ENCODE assay signal across 15 cellular contexts in the genomic region with DNA sequence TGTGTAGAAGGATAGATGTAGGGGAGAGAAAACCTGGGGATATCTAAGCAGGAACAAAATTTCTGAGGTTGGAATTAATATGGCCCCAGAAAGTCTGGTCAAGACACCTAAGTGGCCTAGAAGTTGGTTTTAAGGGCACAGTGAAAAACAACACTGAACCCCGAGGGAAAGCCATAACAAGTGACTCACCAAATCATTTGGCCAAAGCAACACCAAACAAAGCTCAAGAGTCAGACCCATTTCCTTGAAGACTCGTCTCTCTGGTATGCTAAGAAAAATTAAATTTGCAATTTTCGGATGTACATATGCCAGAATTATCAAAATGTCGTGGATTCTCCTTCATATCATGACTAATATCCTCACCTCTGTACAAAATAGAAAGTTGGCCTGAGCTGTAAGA.
DNase-seq lines count a peak whose midpoint lies in the region; ATAC-seq, FAIRE-seq and TF ChIP-seq lines count a peak whose summit lies in the region.
"Had no signal": no experiment of that assay in that cellular context is flagged by ENCODE, and none has a peak within 500 bp of the region (broad histone marks: within the 10 kb centered on the region; RNA-seq: fewer than 3 reads in every experiment).

No MANE protein-coding gene starts in this region.

- TF ChIP-seq POLR2A in GM12892 (IDR thresholded peaks at IDR 0.05; ENCODE audit: low read depth, low read length) (no peak), NB4 (IDR thresholded peaks at IDR 0.05; ENCODE audit: extremely low read depth, insufficient read length) (no peak), GM12878 (IDR thresholded peaks at IDR 0.05; ENCODE audit: low read depth, low read length) (no peak), sigmoid colon (IDR thresholded peaks at IDR 0.05) (no peak)

- H3K36me3 ChIP-seq in GM12878 (ENCODE audit: control insufficient read depth in 2 of 2, insufficient read depth in 2 of 2, low read length in 1 of 2) (no peaks in the 10 kb centered on the region), sigmoid colon (no peaks in the 10 kb centered on the region), OCI-LY7 (ENCODE audit: insufficient read depth, low read length) (no peaks in the 10 kb centered on the region)
- H3K36me3 ChIP-seq: brain microvascular endothelial cell, left lung, MG63, right lobe of liver, WERI-Rb-1 had no signal

- H4K20me1 ChIP-seq in GM12878 (ENCODE audit: control insufficient read depth, insufficient read depth): no peaks in the 10 kb centered on the region
- no peaks in the 10 kb centered on the region for H4K20me1 ChIP-seq in OCI-LY7 (ENCODE audit: insufficient read depth, low read length)

- WGBS in GM12878 (ENCODE audit: insufficient coverage, insufficient replicate concordance, low lambda C conversion rate, missing lambda C conversion rate): 54% methylated on average over 4 of the region's 4 CpGs
- 78 to 83% methylated on average over 4 of the region's 4 CpGs for WGBS in sigmoid colon, 2 donors

- no peak for TF ChIP-seq RAD21 in GM12878 (IDR thresholded peaks at IDR 0.05; ENCODE audit: insufficient read depth, low read depth, low read length)

- POLR2A ChIA-PET in GM12878 (lab: Charles Lee) (interaction anchor here (0.6 to 2.8 kb wide), 7 partner anchors 12 to 1084 kb away, joined by 4 to 8 read pairs (median 4); no protein-coding TSS in a partner anchor), OCI-LY7 (lab: Charles Lee) (interaction anchor here (0.5 to 1.1 kb wide), 3 partner anchors 220 to 328 kb away, joined by 3 to 4 read pairs (median 3); no protein-coding TSS in a partner anchor)

- no peak overlapping the region for H3K4me2 ChIP-seq in GM12878 (ENCODE audit: control insufficient read depth, insufficient read depth)
- no peak overlapping the region for H3K4me2 ChIP-seq in OCI-LY7 (ENCODE audit: low read length)

- H3K9me3 ChIP-seq in GM12878 (replicated peaks; ENCODE audit: control insufficient read depth, insufficient read depth, low read length) (peaks cover 7% of the 10 kb centered on the region; the same call in 2 of the 3 replicates), sigmoid colon (no peaks in the 10 kb centered on the region), OCI-LY7 (ENCODE audit: low read length) (no peaks in the 10 kb centered on the region)
- H3K9me3 ChIP-seq: left lung, right lobe of liver had no signal

- H3K36me3 Mint-ChIP-seq in nephron progenitor cell (ENCODE audit: low read depth): no peaks in the 10 kb centered on the region
- H3K36me3 Mint-ChIP-seq: CD4-positive, alpha-beta memory T cell had no signal

- DNase-seq in GM12892 (ENCODE audit: insufficient read length): no peak
- peak; percentile 50 for DNase-seq in NB4 (ENCODE audit: low read depth)
- no peak for DNase-seq in GM12878 (ENCODE audit: low read depth, low spot score)
- DNase-seq in sigmoid colon: no peak
- DNase-seq in OCI-LY7 (ENCODE audit: low spot score): no peak
- DNase-seq in nephron progenitor cell: no peak
- DNase-seq: brain microvascular endothelial cell, left lung, MG63, right lobe of liver, WERI-Rb-1 had no signal

- no peaks in the 10 kb centered on the region for H3K79me2 ChIP-seq in GM12878 (ENCODE audit: control insufficient read depth, insufficient read depth, low read length)
- H3K79me2 ChIP-seq in OCI-LY7 (ENCODE audit: insufficient read depth, low read depth, low read length): no peaks in the 10 kb centered on the region

- BruUV-seq in GM12878 (replicated peaks; lab: Mats Ljungman, UMichigan) (no TSS peak), OCI-LY7 (replicated peaks; lab: Mats Ljungman, UMichigan) (no TSS peak)

- intact Hi-C loops in GM12878 (cut with micrococcal nuclease; ENCODE audit: unreplicated experiment): no loop called here
- intact Hi-C loops in sigmoid colon (cut with DNase I): no loop called here
- intact Hi-C loops in OCI-LY7 (cut with micrococcal nuclease; ENCODE audit: unreplicated experiment): no loop called here

- in situ Hi-C loops in GM12878 (cut with MboI): no loop called here

- TF ChIP-seq EP300 in GM12878 (IDR thresholded peaks at IDR 0.05; ENCODE audit: borderline replicate concordance in 1 of 2, control insufficient read depth in 1 of 2, low read depth in 2 of 2, low read length in 2 of 2): no peak
- no peak for TF ChIP-seq EP300 in sigmoid colon (IDR thresholded peaks at IDR 0.05)

- peaks cover 21% of the 10 kb centered on the region for H3K4me1 Mint-ChIP-seq in nephron progenitor cell

- no peak overlapping the region for H3K9ac ChIP-seq in GM12878 (ENCODE audit: control insufficient read depth, insufficient read depth, low read length)

- FAIRE-seq in GM12892 (lab: Jason Lieb, UNC) (peak; percentile 68), GM12878 (lab: Jason Lieb, UNC) (no peak)
- FAIRE-seq: endometrium had no signal

- no peak overlapping the region for H3K4me3 ChIP-seq in NB4 (ENCODE audit: low read depth, low read length)
- no peak overlapping the region for H3K4me3 ChIP-seq in GM12878
- no peak overlapping the region for H3K4me3 ChIP-seq in sigmoid colon
- H3K4me3 ChIP-seq in OCI-LY7 (ENCODE audit: low read depth, low read length, poor library complexity, severe bottlenecking): no peak overlapping the region
- H3K4me3 ChIP-seq: left lung, MG63, right lobe of liver, SK-N-MC had no signal

- H3K9me3 Mint-ChIP-seq in nephron progenitor cell: peaks cover 16% of the 10 kb centered on the region

- CTCF ChIA-PET in GM12878 (lab: Yijun Ruan, JAX) (interaction anchor here (0.6 to 3.6 kb wide), 15 partner anchors 10 to 334 kb away, joined by 3 to 29 read pairs (median 5); partner anchors contain the start of gene RBPJ), OCI-LY7 (lab: Charles Lee; ENCODE audit: unreplicated experiment) (interaction anchor here (0.5 kb wide), 1 partner anchor 303 kb away, joined by 3 read pairs; no protein-coding TSS in a partner anchor)

- SMC1A ChIA-PET in GM12878 (lab: Charles Lee; ENCODE audit: uncharacterized antibody, unreplicated experiment): interaction anchor here (0.6 to 4.1 kb wide), 16 partner anchors 8 to 333 kb away, joined by 3 to 37 read pairs (median 4); partner anchors contain the start of gene RBPJ

- H3K4me1 ChIP-seq in GM12878 (ENCODE audit: control insufficient read depth, insufficient read depth, low read length) (peaks cover 43% of the 10 kb centered on the region), sigmoid colon (peaks cover 0 to 10% (median 3%) of the 10 kb centered on the region in 4 donors), OCI-LY7 (ENCODE audit: insufficient read depth, low read length, poor library complexity, severe bottlenecking) (no peaks in the 10 kb centered on the region)
- H3K4me1 ChIP-seq: right lobe of liver had no signal

- no peak overlapping the region for H3K4me3 Mint-ChIP-seq in nephron progenitor cell
- H3K4me3 Mint-ChIP-seq: CD4-positive, alpha-beta memory T cell had no signal

- TF ChIP-seq CTCF in NB4 (IDR thresholded peaks at IDR 0.05; ENCODE audit: low read depth, low read length) (no peak), GM12878 (IDR thresholded peaks at IDR 0.05 in 2 of 3, conservative IDR thresholded peaks at IDR 0.05 in 1 of 3; ENCODE audit: control insufficient read depth in 2 of 3, extremely low read depth in 1 of 3, insufficient read depth in 1 of 3, low read depth in 3 of 3, low read length in 3 of 3) (no peak), sigmoid colon (IDR thresholded peaks at IDR 0.05) (no peak), OCI-LY7 (conservative IDR thresholded peaks at IDR 0.05; ENCODE audit: low read length) (no peak), nephron progenitor cell (IDR thresholded peaks at IDR 0.05) (no peak)

- no peaks in the 10 kb centered on the region for H3K9me2 ChIP-seq in OCI-LY7 (ENCODE audit: insufficient read depth, low read length)

- RAD21 ChIA-PET in GM12878 (lab: Charles Lee; ENCODE audit: unreplicated experiment): interaction anchor here (0.7 to 4.1 kb wide), 11 partner anchors 8 to 247 kb away, joined by 3 to 37 read pairs (median 11); partner anchors contain the start of gene RBPJ

- H3K27me3 ChIP-seq in GM12878 (replicated peaks in 1 of 2; ENCODE audit: control insufficient read depth in 2 of 2, insufficient read depth in 2 of 2, low read length in 1 of 2) (no peaks in the 10 kb centered on the region), sigmoid colon (no peaks in the 10 kb centered on the region)
- H3K27me3 ChIP-seq: brain microvascular endothelial cell, left lung, MG63, right lobe of liver had no signal

- no peak overlapping the region for H3K27ac Mint-ChIP-seq in nephron progenitor cell

- H3K27me3 Mint-ChIP-seq in nephron progenitor cell (ENCODE audit: low read depth, poor library complexity): peaks cover 11% of the 10 kb centered on the region
- H3K27me3 Mint-ChIP-seq: CD4-positive, alpha-beta memory T cell had no signal

- no peak overlapping the region for H2AFZ ChIP-seq in GM12878 (ENCODE audit: control insufficient read depth, low read depth, low read length)
- H2AFZ ChIP-seq in OCI-LY7 (ENCODE audit: low read length): no peak overlapping the region

- H3K27ac ChIP-seq in GM12878 (ENCODE audit: control insufficient read depth, insufficient read depth) (peak overlapping the region; percentile 57; the same call in 1 of the 2 replicates), sigmoid colon (peak overlapping the region in 3 of 4 donors; percentile 0 to 10 (median 6)), OCI-LY7 (ENCODE audit: low read depth, low read length, poor library complexity, severe bottlenecking) (no peak overlapping the region)
- H3K27ac ChIP-seq: brain microvascular endothelial cell, right lobe of liver, SK-N-MC, WERI-Rb-1 had no signal

- no peak for ATAC-seq in GM12878
- no peak for ATAC-seq in HG03280 (IDR thresholded peaks at IDR 0.05; ENCODE audit: unreplicated experiment)

TF ChIP-seq in GM12878, 131 proteins besides CTCF, POLR2A, EP300 and RAD21 (continues in another document):
- TF ChIP-seq, protein P1, sequence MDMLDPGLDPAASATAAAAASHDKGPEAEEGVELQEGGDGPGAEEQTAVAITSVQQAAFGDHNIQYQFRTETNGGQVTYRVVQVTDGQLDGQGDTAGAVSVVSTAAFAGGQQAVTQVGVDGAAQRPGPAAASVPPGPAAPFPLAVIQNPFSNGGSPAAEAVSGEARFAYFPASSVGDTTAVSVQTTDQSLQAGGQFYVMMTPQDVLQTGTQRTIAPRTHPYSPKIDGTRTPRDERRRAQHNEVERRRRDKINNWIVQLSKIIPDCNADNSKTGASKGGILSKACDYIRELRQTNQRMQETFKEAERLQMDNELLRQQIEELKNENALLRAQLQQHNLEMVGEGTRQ (IDR thresholded peaks at IDR 0.05; ENCODE audit: borderline replicate concordance, low read depth, low read length): no peak
- TF ChIP-seq ZBED1 (IDR thresholded peaks at IDR 0.05; ENCODE audit: borderline replicate concordance): no peak
